Comparison of ENCODE assay signal across 8 cellular contexts in the genomic region with DNA sequence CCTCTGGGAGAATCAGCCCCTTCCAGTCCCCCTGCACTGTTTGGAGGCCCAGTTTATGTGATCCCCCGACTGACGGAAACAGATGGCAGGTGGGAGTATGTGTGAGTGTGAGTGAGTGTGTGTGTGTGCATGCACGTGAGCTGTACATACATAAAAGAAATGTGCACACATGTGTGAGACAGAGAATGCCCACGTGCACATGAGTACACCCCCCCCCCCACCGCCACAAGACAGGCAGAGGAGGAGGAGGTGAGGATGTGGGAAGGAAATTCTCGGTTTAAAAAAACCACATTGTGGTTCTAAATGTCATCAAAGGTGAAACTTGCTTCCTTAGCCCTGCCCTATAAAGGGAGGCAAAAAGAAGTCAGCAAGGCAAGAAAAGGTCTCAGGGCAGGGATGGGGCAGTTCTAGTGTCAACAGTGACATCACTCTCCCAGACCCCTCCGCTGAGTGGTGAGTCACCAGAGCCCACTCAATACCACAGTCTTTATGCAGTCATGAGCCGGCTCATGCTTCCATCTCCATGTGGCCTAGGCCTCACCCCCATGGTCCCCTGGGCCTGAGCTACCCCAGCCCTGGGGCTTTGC.
DNase-seq lines count a peak whose midpoint lies in the region; TF ChIP-seq lines count a peak whose summit lies in the region.

No MANE protein-coding gene starts in this region.

- peak; percentile 8 for DNase-seq in SKM-1 treated with dmso at 0.1 percent for 144 hours (lab: John Stamatoyannopoulos, UW; ENCODE audit: unreplicated experiment)
- DNase-seq in SKM-1 (lab: John Stamatoyannopoulos, UW; ENCODE audit: unreplicated experiment): no peak
- peak; percentile 98 for DNase-seq in HT1080 (ENCODE audit: low read depth)
- peak; percentile 70 for DNase-seq in activated CD4-positive, alpha-beta memory T cell treated with anti-CD3 and anti-CD28 coated beads, Interleukin-2, amount 10 ng/mL, durations not matched to agents 7 days and 5 days
- DNase-seq in fibroblast of pulmonary artery (ENCODE audit: low read depth): peak; percentile 20
- DNase-seq in stimulated activated CD8-positive, alpha-beta memory T cell treated with anti-CD3 and anti-CD28 coated beads, Interleukin-2, amount 100 ng/mL, for 48 hours (ENCODE audit: low read depth in 2 of 2): peak; percentile 60 to 70
- no peak for DNase-seq in Caco-2
- DNase-seq in GM03348 (ENCODE audit: low spot score): no peak

- no peaks in the 10 kb centered on the region for H3K9me3 ChIP-seq in Caco-2

- H3K27ac Mint-ChIP-seq in activated CD4-positive, alpha-beta memory T cell treated with anti-CD3 and anti-CD28 coated beads, Interleukin-2, amount 10 ng/mL, durations not matched to agents 7 days and 5 days: no peak overlapping the region
- H3K27ac Mint-ChIP-seq in Caco-2 (ENCODE audit: unreplicated experiment): no peak overlapping the region

- POLR2A ChIA-PET in activated CD4-positive, alpha-beta memory T cell treated with anti-CD3 and anti-CD28 coated beads, Interleukin-2, amount 10 ng/mL, durations not matched to agents 7 days and 5 days (lab: Charles Lee): interaction anchor here (0.5 to 2.1 kb wide), 4 partner anchors 10 to 717 kb away, joined by 3 to 9 read pairs (median 6); partner anchors contain the start of gene HSPA9
- POLR2A ChIA-PET in Caco-2 (lab: Charles Lee): no interaction called here

- no peaks in the 10 kb centered on the region for H3K9me3 Mint-ChIP-seq in activated CD4-positive, alpha-beta memory T cell treated with anti-CD3 and anti-CD28 coated beads, Interleukin-2, amount 10 ng/mL, durations not matched to agents 7 days and 5 days
- no peaks in the 10 kb centered on the region for H3K9me3 Mint-ChIP-seq in Caco-2 (ENCODE audit: unreplicated experiment)

- peaks cover 15% of the 10 kb centered on the region for H3K4me1 ChIP-seq in Caco-2

- H3K4me1 Mint-ChIP-seq in activated CD4-positive, alpha-beta memory T cell treated with anti-CD3 and anti-CD28 coated beads, Interleukin-2, amount 10 ng/mL, durations not matched to agents 7 days and 5 days: peaks cover 19% of the 10 kb centered on the region
- peaks cover 16% of the 10 kb centered on the region for H3K4me1 Mint-ChIP-seq in Caco-2 (ENCODE audit: low read depth, unreplicated experiment)

- H3K36me3 Mint-ChIP-seq in activated CD4-positive, alpha-beta memory T cell treated with anti-CD3 and anti-CD28 coated beads, Interleukin-2, amount 10 ng/mL, durations not matched to agents 7 days and 5 days (ENCODE audit: low read depth): no peaks in the 10 kb centered on the region
- no peaks in the 10 kb centered on the region for H3K36me3 Mint-ChIP-seq in Caco-2 (ENCODE audit: insufficient read depth, unreplicated experiment)

- no peaks in the 10 kb centered on the region for H3K36me3 ChIP-seq in Caco-2 (ENCODE audit: control insufficient read depth, insufficient read depth, low read length)

- H3K4me3 ChIP-seq in fibroblast of pulmonary artery (replicated peaks; ENCODE audit: low read depth, low read length) (no peak overlapping the region), Caco-2 (ENCODE audit: low read depth, low read length) (no peak overlapping the region)

- BruUV-seq in Caco-2 (replicated peaks; lab: Mats Ljungman, UMichigan): no TSS peak

- H3K27me3 Mint-ChIP-seq in activated CD4-positive, alpha-beta memory T cell treated with anti-CD3 and anti-CD28 coated beads, Interleukin-2, amount 10 ng/mL, durations not matched to agents 7 days and 5 days: peaks cover 91% of the 10 kb centered on the region
- H3K27me3 Mint-ChIP-seq in Caco-2 (ENCODE audit: insufficient read depth, unreplicated experiment): no peaks in the 10 kb centered on the region

- intact Hi-C loops in Caco-2 (cut with micrococcal nuclease; ENCODE audit: unreplicated experiment): loop anchor here (5.0 kb wide), 1 partner anchor 98 kb away; the partner anchor contains the start of gene CTNNA1

- CTCF ChIA-PET in activated CD4-positive, alpha-beta memory T cell treated with anti-CD3 and anti-CD28 coated beads, Interleukin-2, amount 10 ng/mL, durations not matched to agents 7 days and 5 days (lab: Charles Lee): interaction anchor here (0.6 to 1.0 kb wide), 3 partner anchors 14 to 289 kb away, joined by 3 read pairs; no protein-coding TSS in a partner anchor
- CTCF ChIA-PET in Caco-2 (lab: Charles Lee): interaction anchor here (1.9 kb wide), 1 partner anchor 71 kb away, joined by 9 read pairs; no protein-coding TSS in a partner anchor

- no peaks in the 10 kb centered on the region for H3K27me3 ChIP-seq in Caco-2 (replicated peaks; ENCODE audit: control insufficient read depth, insufficient read depth, low read length)

- TF ChIP-seq CTCF in fibroblast of pulmonary artery (IDR thresholded peaks at IDR 0.05; ENCODE audit: low read length, missing control alignments) (no peak), Caco-2 (IDR thresholded peaks at IDR 0.05; ENCODE audit: insufficient read depth in 1 of 2, low read depth in 1 of 2, low read length in 1 of 2, severe bottlenecking in 1 of 2, unreplicated experiment in 1 of 2) (no peak)

- no peak overlapping the region for H3K4me3 Mint-ChIP-seq in activated CD4-positive, alpha-beta memory T cell treated with anti-CD3 and anti-CD28 coated beads, Interleukin-2, amount 10 ng/mL, durations not matched to agents 7 days and 5 days
- H3K4me3 Mint-ChIP-seq in Caco-2 (ENCODE audit: unreplicated experiment): no peak overlapping the region

Comparison
In these comparisons a context has a peak if more than half of its experiments do, and no peak if none do; other contexts are left out.
1. DNase-seq: peak in SKM-1 treated with dmso at 0.1 percent for 144 hours (single experiment), HT1080 (single experiment), activated CD4-positive, alpha-beta memory T cell treated with anti-CD3 and anti-CD28 coated beads, Interleukin-2, amount 10 ng/mL, durations not matched to agents 7 days and 5 days (single experiment), fibroblast of pulmonary artery (single experiment) and stimulated activated CD8-positive, alpha-beta memory T cell treated with anti-CD3 and anti-CD28 coated beads, Interleukin-2, amount 100 ng/mL, for 48 hours (2 of 2); none in SKM-1 (single experiment), Caco-2 (0 of 2) and GM03348 (single experiment).